Comparison of ENCODE assay signal across 1 cellular context in the genomic region with DNA sequence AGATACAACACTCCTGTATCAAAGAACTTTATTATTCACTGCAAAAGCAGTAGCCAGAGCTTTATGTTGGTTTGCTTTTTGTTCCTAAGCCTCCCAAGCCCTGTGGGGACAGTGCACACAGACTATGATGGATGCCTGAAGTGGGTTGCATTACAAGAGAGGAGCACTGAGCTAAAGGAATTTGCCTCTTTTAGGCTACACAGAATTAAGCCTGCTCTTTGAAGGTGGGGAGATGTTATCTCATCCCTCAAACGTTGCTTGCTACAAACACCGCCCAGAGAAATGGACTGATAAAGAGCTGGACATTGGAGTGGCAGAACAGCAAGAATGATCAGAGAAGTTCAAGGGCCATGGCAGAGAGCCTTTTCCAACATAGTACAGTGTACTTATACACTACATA.
TF ChIP-seq lines count a peak whose summit lies in the region.

No MANE protein-coding gene starts in this region.

TF ChIP-seq in K562, 482 proteins besides CTCF, POLR2A, EP300 and RAD21 (continued from another document):
- TF ChIP-seq HBP1 (CRISPR knock-in tag; IDR thresholded peaks at IDR 0.05) (no peak), NEUROD1 (IDR thresholded peaks at IDR 0.05; ENCODE audit: borderline replicate concordance, low read depth, low read length, partially characterized antibody) (no peak), SMARCA4 (IDR thresholded peaks at IDR 0.05) (peak; percentile 34; the same call in 1 of the 2 replicates), RCOR1 (IDR thresholded peaks at IDR 0.05; ENCODE audit: borderline replicate concordance in 1 of 2, low read depth in 2 of 2, low read length in 2 of 2) (0 out of 4 replicates have a peak, but pooled peaks of 1 of the 2 experiments have one; percentile 12), ZNF24 (IDR thresholded peaks at IDR 0.05) (no peak), ARID2 (IDR thresholded peaks at IDR 0.05) (no peak), ID3 (CRISPR knock-in tag; IDR thresholded peaks at IDR 0.05) (no peak), ID3 (tag; IDR thresholded peaks at IDR 0.05) (no peak), MAFK (IDR thresholded peaks at IDR 0.05; ENCODE audit: low read length) (no peak), HDAC6 (IDR thresholded peaks at IDR 0.05; ENCODE audit: low read depth, low read length) (no peak), ZNF639 (CRISPR knock-in tag; conservative IDR thresholded peaks at IDR 0.05 in 1 of 2, IDR thresholded peaks at IDR 0.05 in 1 of 2) (no peak), NR2F6 (CRISPR knock-in tag; IDR thresholded peaks at IDR 0.05) (no peak), ZNF217 (CRISPR knock-in tag; IDR thresholded peaks at IDR 0.05) (no peak), CC2D1A (IDR thresholded peaks at IDR 0.05) (no peak), GABPB2 (CRISPR knock-in tag; conservative IDR thresholded peaks at IDR 0.05) (no peak), ZBTB43 (CRISPR knock-in tag; IDR thresholded peaks at IDR 0.05) (no peak), ZNF184 (CRISPR knock-in tag; IDR thresholded peaks at IDR 0.05) (no peak)
- TF ChIP-seq, protein P1, sequence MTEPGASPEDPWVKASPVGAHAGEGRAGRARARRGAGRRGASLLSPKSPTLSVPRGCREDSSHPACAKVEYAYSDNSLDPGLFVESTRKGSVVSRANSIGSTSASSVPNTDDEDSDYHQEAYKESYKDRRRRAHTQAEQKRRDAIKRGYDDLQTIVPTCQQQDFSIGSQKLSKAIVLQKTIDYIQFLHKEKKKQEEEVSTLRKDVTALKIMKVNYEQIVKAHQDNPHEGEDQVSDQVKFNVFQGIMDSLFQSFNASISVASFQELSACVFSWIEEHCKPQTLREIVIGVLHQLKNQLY (CRISPR knock-in tag; conservative IDR thresholded peaks at IDR 0.05), result no peak
- TF ChIP-seq, protein P2, sequence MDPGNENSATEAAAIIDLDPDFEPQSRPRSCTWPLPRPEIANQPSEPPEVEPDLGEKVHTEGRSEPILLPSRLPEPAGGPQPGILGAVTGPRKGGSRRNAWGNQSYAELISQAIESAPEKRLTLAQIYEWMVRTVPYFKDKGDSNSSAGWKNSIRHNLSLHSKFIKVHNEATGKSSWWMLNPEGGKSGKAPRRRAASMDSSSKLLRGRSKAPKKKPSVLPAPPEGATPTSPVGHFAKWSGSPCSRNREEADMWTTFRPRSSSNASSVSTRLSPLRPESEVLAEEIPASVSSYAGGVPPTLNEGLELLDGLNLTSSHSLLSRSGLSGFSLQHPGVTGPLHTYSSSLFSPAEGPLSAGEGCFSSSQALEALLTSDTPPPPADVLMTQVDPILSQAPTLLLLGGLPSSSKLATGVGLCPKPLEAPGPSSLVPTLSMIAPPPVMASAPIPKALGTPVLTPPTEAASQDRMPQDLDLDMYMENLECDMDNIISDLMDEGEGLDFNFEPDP (CRISPR knock-in tag; IDR thresholded peaks at IDR 0.05), result no peak
